ENCODE assay signal across 1 cellular context in genomic region chr14:39576258-39576657, GRCh38.
TF ChIP-seq lines count a peak whose summit lies in the region.

No MANE protein-coding gene starts in this region.

TF ChIP-seq in H1, 55 proteins besides CTCF, POLR2A, EP300 and RAD21 (continued from another document):
- no peak for TF ChIP-seq MAX (IDR thresholded peaks at IDR 0.05)
- no peak for TF ChIP-seq CREB1 (IDR thresholded peaks at IDR 0.05)
- no peak for TF ChIP-seq CBX8 (IDR thresholded peaks at IDR 0.05; ENCODE audit: borderline replicate concordance, low read depth, low read length)
- TF ChIP-seq EZH2 (IDR thresholded peaks at IDR 0.05; ENCODE audit: low read depth, low read length, severe bottlenecking) = no peak
- no peak for TF ChIP-seq BRCA1 (IDR thresholded peaks at IDR 0.05; ENCODE audit: low read depth, low read length)
- no peak for TF ChIP-seq ATF3 (IDR thresholded peaks at IDR 0.05; ENCODE audit: insufficient read depth, low read depth, low read length)
- no peak for TF ChIP-seq BACH1 (IDR thresholded peaks at IDR 0.05; ENCODE audit: low read length)
- no peak for TF ChIP-seq SP4 (IDR thresholded peaks at IDR 0.05; ENCODE audit: low read length)
- no peak for TF ChIP-seq HDAC6 (IDR thresholded peaks at IDR 0.05; ENCODE audit: low read depth, low read length)
